25 cellular contexts compared by ENCODE assay signal in genomic region chr10:112902730-112903129, GRCh38. TPM values are rescaled to one million over a fixed set of nuclear protein-coding genes. Genes with fewer than 3 reads are reported as not detected.
DNase-seq lines count a peak whose midpoint lies in the region; ATAC-seq, FAIRE-seq and TF ChIP-seq lines count a peak whose summit lies in the region.
"Had no signal": no experiment of that assay in that cellular context is flagged by ENCODE, and none has a peak within 500 bp of the region (broad histone marks: within the 10 kb centered on the region; RNA-seq: fewer than 3 reads in every experiment).

No MANE protein-coding gene starts in this region.

- no peak overlapping the region for H3K56ac ChIP-seq in mesendoderm (ENCODE audit: low read length)

- no peak overlapping the region for H2AK5ac ChIP-seq in mesendoderm (ENCODE audit: low read length)

- H3K9me3 ChIP-seq in A549 (peaks cover 4% of the 10 kb centered on the region), K562 (replicated peaks; ENCODE audit: control insufficient read depth, insufficient read depth, low read depth, low read length) (no peaks in the 10 kb centered on the region)
- H3K9me3 ChIP-seq: BE2C, BLaER1 had no signal

- DNase-seq in A549 (ENCODE audit: low read depth in 1 of 2, low spot score in 1 of 2) = no peak
- no peak for DNase-seq in K562 (ENCODE audit: extremely low read depth in 1 of 4, low spot score in 3 of 4)
- no peak for DNase-seq in mesendoderm
- DNase-seq: ACHN; BE2C; C1 segment of cervical spinal cord; CD4-positive, alpha-beta memory T cell; CD4-positive, CD25-positive, alpha-beta regulatory T cell; CD8-positive, alpha-beta memory T cell; COR-L47; DMS 273 treated with DMSO at 0.1 percent for 48 hours; DMS153; DMS53; DMS79; DND-41; EL; GDM1 had no signal

- H4K8ac ChIP-seq in mesendoderm (ENCODE audit: low read depth, low read length) = no peak overlapping the region

- TF ChIP-seq RAD21 in A549 (conservative IDR thresholded peaks at IDR 0.05 in 1 of 2, IDR thresholded peaks at IDR 0.05 in 1 of 2) = no peak
- TF ChIP-seq RAD21 in K562 (CRISPR knock-in tag; conservative IDR thresholded peaks at IDR 0.05 in 1 of 2, IDR thresholded peaks at IDR 0.05 in 1 of 2) = no peak

- TF ChIP-seq POLR2A in A549 (IDR thresholded peaks at IDR 0.05; ENCODE audit: low read length) = no peak
- TF ChIP-seq POLR2A in K562 (conservative IDR thresholded peaks at IDR 0.05) = no peak

- intact Hi-C loops in K562 (cut with micrococcal nuclease) = no loop called here

- WGBS in A549 (ENCODE audit: missing lambda C conversion rate) = 96% methylated on average over 1 of the region's 1 CpG
- 14% methylated on average over 1 of the region's 1 CpG for WGBS in K562 (ENCODE audit: insufficient coverage, low coverage, missing lambda C conversion rate)
- no CpG with 5 or more reads among the region's 1 CpG for WGBS in mesendoderm (ENCODE audit: extremely low coverage, insufficient coverage, low lambda C conversion rate)

- H3K18ac ChIP-seq in mesendoderm (ENCODE audit: low read length) = no peak overlapping the region

- no peak overlapping the region for H3K4me3 ChIP-seq in A549
- H3K4me3 ChIP-seq in K562 = no peak overlapping the region
- no peak overlapping the region for H3K4me3 ChIP-seq in mesendoderm (ENCODE audit: low read length)
- H3K4me3 ChIP-seq: BLaER1, GM12878 had no signal

- H3K4me2 ChIP-seq in A549 (no peak overlapping the region), K562 (ENCODE audit: insufficient read depth, low read length) (no peak overlapping the region), mesendoderm (ENCODE audit: low read length) (no peak overlapping the region)
- H3K4me2 ChIP-seq: BLaER1 had no signal

- H3K79me2 ChIP-seq in K562 (ENCODE audit: control insufficient read depth, insufficient read depth, low read length) (no peaks in the 10 kb centered on the region), mesendoderm (ENCODE audit: control insufficient read depth, insufficient read depth, low read length) (no peaks in the 10 kb centered on the region)

- no TSS peak for BruUV-seq in K562 (replicated peaks; lab: Mats Ljungman, UMichigan)

- no peaks in the 10 kb centered on the region; a peak in 1 of 5 replicates for H3K27me3 ChIP-seq in K562 (ENCODE audit: control insufficient read depth in 2 of 2, insufficient read depth in 2 of 2, low read length in 2 of 2)
- peaks cover 4% of the 10 kb centered on the region for H3K27me3 ChIP-seq in mesendoderm (ENCODE audit: insufficient read depth, low read length, poor library complexity)
- H3K27me3 ChIP-seq: BE2C, BLaER1 had no signal

- H3K27ac ChIP-seq in A549 = peak overlapping the region; percentile 7 to 90; a peak in 4 of 6 replicates
- H3K27ac ChIP-seq in K562 (ENCODE audit: extremely low read depth, low read depth, low read length) = no peak overlapping the region
- H3K27ac ChIP-seq in mesendoderm (ENCODE audit: low read depth, low read length) = no peak overlapping the region
- H3K27ac ChIP-seq: 22Rv1, BLaER1 had no signal

- H3K9ac ChIP-seq in K562 (ENCODE audit: insufficient read depth in 1 of 2, low read depth in 2 of 2, low read length in 2 of 2) (no peak overlapping the region), mesendoderm (ENCODE audit: low read length) (no peak overlapping the region)
- H3K9ac ChIP-seq: BLaER1 had no signal

- FAIRE-seq in A549 (lab: Jason Lieb, UNC) (no peak), K562 (lab: Jason Lieb, UNC) (no peak)
- FAIRE-seq: GM12878, GM12892, GM18507, GM19239 had no signal

- H2BK5ac ChIP-seq in mesendoderm (ENCODE audit: low read length) = no peak overlapping the region

- no peak overlapping the region for H2BK120ac ChIP-seq in mesendoderm (ENCODE audit: low read depth, low read length)

- H2BK15ac ChIP-seq in mesendoderm (replicated peaks; ENCODE audit: low read depth) = no peak overlapping the region

- peaks cover 52% of the 10 kb centered on the region for H3K4me1 ChIP-seq in A549
- H3K4me1 ChIP-seq in K562 (replicated peaks in 1 of 2; ENCODE audit: control insufficient read depth in 2 of 2, insufficient read depth in 2 of 2, low read length in 2 of 2) = no peaks in the 10 kb centered on the region
- H3K4me1 ChIP-seq in mesendoderm (ENCODE audit: control insufficient read depth, low read depth, low read length) = peaks cover 5% of the 10 kb centered on the region
- H3K4me1 ChIP-seq: BLaER1 had no signal

- H3K9me1 ChIP-seq in K562 (ENCODE audit: control insufficient read depth, insufficient read depth, low read length) = no peaks in the 10 kb centered on the region

- no peak for TF ChIP-seq CTCF in A549 (IDR thresholded peaks at IDR 0.05)
- no peak for TF ChIP-seq CTCF in K562 (IDR thresholded peaks at IDR 0.05 in 2 of 3, conservative IDR thresholded peaks at IDR 0.05 in 1 of 3; ENCODE audit: insufficient read depth in 2 of 3, low read depth in 1 of 3, low read length in 3 of 3)

- H3K4ac ChIP-seq in mesendoderm (ENCODE audit: low read depth, low read length) = no peak overlapping the region

- TF ChIP-seq EP300 in A549 (IDR thresholded peaks at IDR 0.05) (no peak), K562 (IDR thresholded peaks at IDR 0.05; ENCODE audit: low read length) (no peak)

- CTCF ChIA-PET in A549 (lab: Yijun Ruan, JAX) = interaction anchor here (1.4 kb wide), 1 partner anchor 90 kb away, joined by 4 read pairs; no protein-coding TSS in a partner anchor
- CTCF ChIA-PET in K562 (lab: Yijun Ruan, JAX; ENCODE audit: low intra/inter-chr PET ratio) = no interaction called here

- H2AFZ ChIP-seq in K562 (ENCODE audit: low read depth, low read length) = no peak overlapping the region

- no peaks in the 10 kb centered on the region for H3K79me1 ChIP-seq in mesendoderm (ENCODE audit: low read length)

- H3K36me3 ChIP-seq in K562 (ENCODE audit: control insufficient read depth, insufficient read depth, low read length) (no peaks in the 10 kb centered on the region), mesendoderm (ENCODE audit: control insufficient read depth, insufficient read depth, low read length) (no peaks in the 10 kb centered on the region)
- H3K36me3 ChIP-seq: BE2C, BLaER1 had no signal

- no peak overlapping the region for H4K5ac ChIP-seq in mesendoderm (ENCODE audit: low read length)

- no peaks in the 10 kb centered on the region for H4K20me1 ChIP-seq in K562 (replicated peaks; ENCODE audit: control insufficient read depth, insufficient read depth, low read length)
- H4K20me1 ChIP-seq: BLaER1 had no signal

- peak overlapping the region; percentile 61 for H3K23ac ChIP-seq in mesendoderm (ENCODE audit: low read length)

- no peak for ATAC-seq in A549
- ATAC-seq in K562 = no peak
- ATAC-seq in HG03520 (IDR thresholded peaks at IDR 0.05; ENCODE audit: unreplicated experiment) = no peak
- no peak for ATAC-seq in GM18873 (IDR thresholded peaks at IDR 0.05; ENCODE audit: low FRiP score, unreplicated experiment)
- ATAC-seq: GM12878 had no signal

- in situ Hi-C loops in K562 (cut with MboI) = no loop called here

- POLR2A ChIA-PET in A549 (lab: Yijun Ruan, JAX) (no interaction called here), K562 (lab: Yijun Ruan, JAX) (no interaction called here)

TF ChIP-seq in A549, 52 proteins besides CTCF, POLR2A, EP300 and RAD21 (continues in another document):
- TF ChIP-seq RFX5 (IDR thresholded peaks at IDR 0.05) (no peak), CHD2 (IDR thresholded peaks at IDR 0.05; ENCODE audit: low read length, partially characterized antibody) (no peak), HOXB5 (CRISPR knock-in tag; IDR thresholded peaks at IDR 0.05) (no peak), KDM5A (IDR thresholded peaks at IDR 0.05) (no peak), CBX8 (IDR thresholded peaks at IDR 0.05) (no peak), BHLHE40 (IDR thresholded peaks at IDR 0.05; ENCODE audit: low read depth, low read length) (no peak), FOSB (CRISPR knock-in tag; IDR thresholded peaks at IDR 0.05) (no peak), JUNB (IDR thresholded peaks at IDR 0.05) (no peak)

TF ChIP-seq in K562, 482 proteins besides CTCF, POLR2A, EP300 and RAD21 (continues in another document):
- TF ChIP-seq PHB (CRISPR knock-in tag; IDR thresholded peaks at IDR 0.05) (no peak), ZNF512 (tag; IDR thresholded peaks at IDR 0.05) (peak; percentile 59; the same call in 1 of the 2 replicates)

RNA-seq across cellular contexts. Expression of gene TCF7L2, which starts 47.3 kb away (rescaled TPM):
- polyA plus RNA-seq in A549 (2011; rRNA removed) (11.3 and 15.8 TPM in 2 replicates), A549 (2017; fragmentation: RNase III; extraction: RNeasy Plus Mini Kit Qiagen cat#74134 plus additional on column Dnase treatment) (14.4 to 16.5 TPM (median 14.5 TPM) in 3 replicates), K562 (2011; rRNA removed) (0.42 and 0.53 TPM in 2 replicates), K562 (2014; fragmentation: Illumina TruSeq; extraction: Trizol) (2.1 and 2.4 TPM in 2 replicates), K562 (2014; fragmentation: Nextera tagmentation; extraction: Ambion mirVana) (under 1 TPM; 0.52 to 0.92 TPM), K562 (2014; rRNA removed) (0.39 and 1.4 TPM in 2 replicates)
- 25.6 and 26.7 TPM in 2 replicates for polyA plus RNA-seq in A549 (2012; cell fraction: cytosol; rRNA removed)
- polyA plus RNA-seq in A549 (2012; cell fraction: nucleus; rRNA removed) = 54.2 and 56.7 TPM in 2 replicates
- 30.2 and 36.0 TPM in 2 replicates for polyA minus RNA-seq in A549 (2011; rRNA and poly(A)+ RNA removed)
- 1.9 and 4.4 TPM in 2 replicates for total RNA-seq in K562 (2011; cell fraction: chromatin; rRNA removed; ENCODE audit: low replicate concordance)
- total RNA-seq in K562 (2011; cell fraction: nucleolus; rRNA removed) = 2.4 and 3.0 TPM in 2 replicates
- 1.9 and 2.7 TPM in 2 replicates for total RNA-seq in K562 (2011; cell fraction: nucleoplasm; rRNA removed)
- total RNA-seq in K562 (2014; rRNA removed) (0.32 and 0.41 TPM in 2 replicates), K562 (2014; rRNA removed; fragmentation: Illumina TruSeq; extraction: Trizol) (0.48 and 0.80 TPM in 2 replicates), K562 (2015; rRNA removed; fragmentation: Illumina TruSeq; extraction: Trizol) (0.68 and 1.2 TPM in 2 replicates), K562 (2021) (2.0 and 2.8 TPM in 2 replicates)
- 0.15 and 0.35 TPM in 2 replicates for polyA plus RNA-seq in K562 (2011; cell fraction: cytosol; rRNA removed)
- polyA plus RNA-seq in K562 (2011; cell fraction: nucleus; rRNA removed) = 1.6 and 2.2 TPM in 2 replicates
- polyA plus RNA-seq in K562 (2012) = 1.4 and 2.2 TPM in 2 replicates
- polyA minus RNA-seq in K562 (2011; rRNA and poly(A)+ RNA removed) = 0.25 and 0.69 TPM in 2 replicates
- polyA minus RNA-seq in K562 (2011; cell fraction: cytosol; rRNA and poly(A)+ RNA removed) = 0.91 and 1.5 TPM in 2 replicates
- polyA minus RNA-seq in K562 (2011; cell fraction: nucleus; rRNA and poly(A)+ RNA removed) = 1.6 and 2.4 TPM in 2 replicates
- 43.5 TPM for polyA plus RNA-seq in mesendoderm (2013, experiment 1 of 2)
- polyA plus RNA-seq in mesendoderm (2013, experiment 2 of 2) = 47.0 TPM

Comparison
In these comparisons a context has a peak if more than half of its experiments do, and no peak if none do; other contexts are left out.
1. H3K27ac ChIP-seq: peak in A549 (2 of 2); none in K562 (single experiment) and mesendoderm (single experiment).